ENCODE assay signal across 32 cellular contexts in genomic region chr3:25438791-25439555, GRCh38. TPM values are rescaled to one million over a fixed set of nuclear protein-coding genes. Genes with fewer than 3 reads are reported as not detected.
DNase-seq lines count a peak whose midpoint lies in the region; ATAC-seq, FAIRE-seq and TF ChIP-seq lines count a peak whose summit lies in the region.
"Had no signal": no experiment of that assay in that cellular context is flagged by ENCODE, and none has a peak within 500 bp of the region (broad histone marks: within the 10 kb centered on the region; RNA-seq: fewer than 3 reads in every experiment).

No MANE protein-coding gene starts in this region.

- no peak overlapping the region for H2BK120ac ChIP-seq in H9 (ENCODE audit: low read depth, low read length, poor library complexity, severe bottlenecking)

- TF ChIP-seq CTCF in H9 (conservative IDR thresholded peaks at IDR 0.05) (no peak), gastroesophageal sphincter (IDR thresholded peaks at IDR 0.05) (no peak), osteocyte (IDR thresholded peaks at IDR 0.05) (no peak), left lung (IDR thresholded peaks at IDR 0.05) (no peak), HepG2 (CRISPR knock-in tag; IDR thresholded peaks at IDR 0.05) (no peak)

- no peak overlapping the region for H3K4me3 ChIP-seq in gastroesophageal sphincter
- H3K4me3 ChIP-seq in left lung: no peak overlapping the region
- H3K4me3 ChIP-seq in HepG2 (replicated peaks in 1 of 3; ENCODE audit: insufficient read depth in 1 of 3, low read depth in 2 of 3, low read length in 3 of 3): no peak overlapping the region
- H3K4me3 ChIP-seq: breast epithelium, PC-9, skin epidermis had no signal

- H3K27me3 ChIP-seq in H9 (ENCODE audit: insufficient read depth, low read length) (no peaks in the 10 kb centered on the region; the same call in 1 of the 2 replicates), gastroesophageal sphincter (no peaks in the 10 kb centered on the region), left lung (no peaks in the 10 kb centered on the region), HepG2 (ENCODE audit: control insufficient read depth in 1 of 2, insufficient read depth in 2 of 2, low read length in 2 of 2) (no peaks in the 10 kb centered on the region; a peak in 1 of 5 replicates)
- H3K27me3 ChIP-seq: breast epithelium had no signal

- WGBS in H9 (ENCODE audit: extremely low coverage, insufficient read length, low lambda C conversion rate): no CpG with 5 or more reads among the region's 6 CpGs
- 63 to 71% methylated on average over 4 to 6 of the region's 6 CpGs for WGBS in gastroesophageal sphincter (ENCODE audit: low coverage in 1 of 2), 2 donors
- 47% methylated on average over 6 of the region's 6 CpGs for WGBS in HepG2 (ENCODE audit: low lambda C conversion rate)

- H3K4ac ChIP-seq in H9 (ENCODE audit: low read depth, low read length): no peak overlapping the region

- no TSS peak for BruUV-seq in HepG2 (replicated peaks; lab: Mats Ljungman, UMichigan)

- no peak overlapping the region for H2BK20ac ChIP-seq in H9 (ENCODE audit: low read depth, low read length, poor library complexity, severe bottlenecking)

- no peak overlapping the region for H4K91ac ChIP-seq in H9 (ENCODE audit: insufficient read length, low read depth, low read length)

- no peaks in the 10 kb centered on the region for H3K23me2 ChIP-seq in H9 (ENCODE audit: insufficient read length, low read depth, low read length, poor library complexity, severe bottlenecking)

- no peaks in the 10 kb centered on the region; the same call in 1 of the 2 replicates for H3K27me3 Mint-ChIP-seq in H9 (ENCODE audit: low read depth)
- H3K27me3 Mint-ChIP-seq in osteocyte (ENCODE audit: unreplicated experiment): no peaks in the 10 kb centered on the region

- H4K8ac ChIP-seq in H9 (replicated peaks; ENCODE audit: insufficient read length, low read depth, low read length): no peak overlapping the region

- H3K27ac ChIP-seq in H9 (ENCODE audit: insufficient read length, low read depth, low read length) (no peak overlapping the region), gastroesophageal sphincter (peak overlapping the region in 3 of 4 donors; percentile 57 to 92 (median 71)), left lung (no peak overlapping the region), HepG2 (ENCODE audit: extremely low read length, insufficient read depth, low read length) (no peak overlapping the region)
- H3K27ac ChIP-seq: KMS-11, PC-9, skin epidermis had no signal

- no peak overlapping the region for H2BK12ac ChIP-seq in H9 (ENCODE audit: insufficient read length, low read depth, low read length)

- H2BK15ac ChIP-seq in H9 (ENCODE audit: low read depth, low read length): no peak overlapping the region

- H3K14ac ChIP-seq in H9 (ENCODE audit: insufficient read depth, low read length): no peak overlapping the region

- H3K4me1 ChIP-seq in H9 (ENCODE audit: insufficient read depth, low read length): no peaks in the 10 kb centered on the region; the same call in 1 of the 2 replicates
- H3K4me1 ChIP-seq in gastroesophageal sphincter: peaks cover 0 to 80% (median 5%) of the 10 kb centered on the region in 3 donors
- H3K4me1 ChIP-seq in left lung: no peaks in the 10 kb centered on the region
- H3K4me1 ChIP-seq in HepG2 (ENCODE audit: insufficient read depth, low read length): no peaks in the 10 kb centered on the region
- H3K4me1 ChIP-seq: breast epithelium had no signal

- CTCF ChIA-PET in HepG2 (lab: Yijun Ruan, JAX; ENCODE audit: low intra/inter-chr PET ratio, low total read pairs): no interaction called here

- in situ Hi-C loops in HepG2 (cut with HindIII; ENCODE audit: extremely low pct_ligation_motif_present, low pct_unique_long_range_greater_than_20kb): no loop called here

- no peak overlapping the region for H3K18ac ChIP-seq in H9 (ENCODE audit: insufficient read length, low read depth, low read length)

- H3K23ac ChIP-seq in H9 (ENCODE audit: insufficient read length, low read depth, low read length): no peak overlapping the region

- H3K56ac ChIP-seq in H9 (ENCODE audit: insufficient read length, low read depth, low read length): no peak overlapping the region

- H3K36me3 Mint-ChIP-seq in H9 (ENCODE audit: insufficient read depth in 1 of 3, low read depth in 3 of 3) (no peaks in the 10 kb centered on the region), osteocyte (ENCODE audit: unreplicated experiment) (no peaks in the 10 kb centered on the region)
- H3K36me3 Mint-ChIP-seq: natural killer cell treated with Interleukin-12 subunit alpha and Interleukin-12 subunit beta and Interleukin-15 and Interleukin-18, amount 100 ng/mL, for 72 hours had no signal

- H3K9ac ChIP-seq in H9 (ENCODE audit: extremely low read depth, insufficient read length, low read length): no peak overlapping the region
- H3K9ac ChIP-seq in HepG2 (ENCODE audit: insufficient read depth, low read depth, low read length): no peak overlapping the region
- H3K9ac ChIP-seq: KMS-11 had no signal

- no peak for TF ChIP-seq RAD21 in HepG2 (CRISPR knock-in tag; IDR thresholded peaks at IDR 0.05)

- H4K5ac ChIP-seq in H9 (ENCODE audit: insufficient read length, low read depth, low read length): no peak overlapping the region

- TF ChIP-seq EP300 in gastroesophageal sphincter (IDR thresholded peaks at IDR 0.05): no peak
- no peak for TF ChIP-seq EP300 in HepG2 (IDR thresholded peaks at IDR 0.05; ENCODE audit: low read depth in 2 of 2, low read length in 2 of 2)
- no peak for TF ChIP-seq EP300 in HepG2 (CRISPR knock-in tag; IDR thresholded peaks at IDR 0.05; ENCODE audit: borderline replicate concordance)

- H3K4me2 ChIP-seq in H9 (ENCODE audit: insufficient read depth, insufficient read length, low read length) (no peak overlapping the region), HepG2 (ENCODE audit: low read depth, low read length) (no peak overlapping the region)
- H3K4me2 ChIP-seq: KMS-11, PC-9 had no signal

- H3T11ph ChIP-seq in H9 (ENCODE audit: low read length): no peak overlapping the region

- H2BK5ac ChIP-seq in H9 (ENCODE audit: insufficient read length, low read length): no peak overlapping the region

- no peak overlapping the region for H3K4me3 Mint-ChIP-seq in H9
- H3K4me3 Mint-ChIP-seq in osteocyte (ENCODE audit: unreplicated experiment): no peak overlapping the region
- H3K4me3 Mint-ChIP-seq: natural killer cell treated with Interleukin-12 subunit alpha and Interleukin-12 subunit beta and Interleukin-15 and Interleukin-18, amount 100 ng/mL, for 72 hours had no signal

- intact Hi-C loops in left lung (cut with DNase I) (no loop called here), HepG2 (cut with micrococcal nuclease; ENCODE audit: unreplicated experiment) (loop anchor here (10.0 kb wide), 1 partner anchor 156 kb away; no protein-coding TSS in a partner anchor)

- DNase-seq in H9: no peak
- DNase-seq in astrocyte of the hippocampus (ENCODE audit: low read depth, low spot score): peak; percentile 37
- no peak for DNase-seq in osteocyte (ENCODE audit: extremely low spot score, unreplicated experiment)
- no peak for DNase-seq in left lung
- no peak for DNase-seq in HepG2 (ENCODE audit: low spot score)
- DNase-seq in DMS153 treated with DMSO at 0.1 percent for 48 hours (lab: John Stamatoyannopoulos, UW; ENCODE audit: unreplicated experiment): no peak
- DNase-seq: activated CD8-positive, alpha-beta memory T cell treated with anti-CD3 and anti-CD28 coated beads for 24 hours; activated naive CD4-positive, alpha-beta T cell; activated T-cell treated with anti-CD3 and anti-CD28 coated beads, Interleukin-2, amount 50 U/mL, for 1 hour; C1 segment of cervical spinal cord; Caco-2; cortex of kidney; DND-41; head of caudate nucleus; midbrain; MV-4-11; NCI-H146; NCI-H2171 treated with DMSO at 0.1 percent for 48 hours; NCI-H524; NK-92 treated with Interleukin-12 subunit alpha and Interleukin-12 subunit beta, amount 100 ng/mL, for 24 hours; PC-9; SHP77 treated with DMSO at 0.1 percent for 48 hours; stimulated activated CD4-positive, alpha-beta T cell treated with anti-CD3 and anti-CD28 coated beads, Interleukin-2, amount 100 ng/mL, for 24 hours; substantia nigra had no signal

- H2AK5ac ChIP-seq in H9 (ENCODE audit: insufficient read length, low read length): no peak overlapping the region

- H3K9me3 ChIP-seq in H9 (ENCODE audit: control insufficient read depth, low read depth, low read length) (no peaks in the 10 kb centered on the region), gastroesophageal sphincter (no peaks in the 10 kb centered on the region), left lung (no peaks in the 10 kb centered on the region), HepG2 (ENCODE audit: low read length) (no peaks in the 10 kb centered on the region)
- H3K9me3 ChIP-seq: breast epithelium, Caco-2 had no signal

- ATAC-seq in gastroesophageal sphincter (no peak), left lung (no peak), HG02884 (IDR thresholded peaks at IDR 0.05; ENCODE audit: unreplicated experiment) (no peak), HepG2 (no peak)
- ATAC-seq: natural killer cell treated with Interleukin-12 subunit alpha and Interleukin-12 subunit beta and Interleukin-15 and Interleukin-18, amount 100 ng/mL, for 72 hours had no signal

- H3K4me1 Mint-ChIP-seq in H9 (peaks cover 25 to 30% of the 10 kb centered on the region in 2 experiments), osteocyte (ENCODE audit: unreplicated experiment) (peaks cover 34% of the 10 kb centered on the region)

- TF ChIP-seq POLR2A in gastroesophageal sphincter (IDR thresholded peaks at IDR 0.05) (no peak), HepG2 (IDR thresholded peaks at IDR 0.05; ENCODE audit: insufficient read depth in 1 of 2, low read depth in 2 of 2, low read length in 2 of 2) (no peak)

- H4K20me1 ChIP-seq in H9 (ENCODE audit: control insufficient read depth, insufficient read depth, insufficient read length) (no peaks in the 10 kb centered on the region), HepG2 (ENCODE audit: insufficient read depth, low read length) (no peaks in the 10 kb centered on the region)

- peak overlapping the region in 2 of 3 experiments; percentile 45 to 62; a peak in 2 of 7 replicates for H3K27ac Mint-ChIP-seq in H9
- peak overlapping the region; percentile 66 for H3K27ac Mint-ChIP-seq in osteocyte (ENCODE audit: unreplicated experiment)
- H3K27ac Mint-ChIP-seq: natural killer cell treated with Interleukin-12 subunit alpha and Interleukin-12 subunit beta and Interleukin-15 and Interleukin-18, amount 100 ng/mL, for 72 hours had no signal

- no peaks in the 10 kb centered on the region for H3K36me3 ChIP-seq in gastroesophageal sphincter
- H3K36me3 ChIP-seq in left lung: no peaks in the 10 kb centered on the region
- H3K36me3 ChIP-seq in HepG2 (replicated peaks in 1 of 2; ENCODE audit: control insufficient read depth in 1 of 2, insufficient read depth in 2 of 2, low read length in 2 of 2): no peaks in the 10 kb centered on the region
- H3K36me3 ChIP-seq: breast epithelium had no signal

- H2AFZ ChIP-seq in H9 (ENCODE audit: low read length): no peak overlapping the region
- H2AFZ ChIP-seq in HepG2 (ENCODE audit: low read length): no peak overlapping the region
- H2AFZ ChIP-seq: PC-9 had no signal

- FAIRE-seq in HepG2 (lab: Jason Lieb, UNC): no peak
- FAIRE-seq: H54 had no signal

- peaks cover 0 to 3% of the 10 kb centered on the region in 2 experiments; a peak in 1 of 5 replicates for H3K9me3 Mint-ChIP-seq in H9
- H3K9me3 Mint-ChIP-seq in osteocyte (ENCODE audit: unreplicated experiment): no peaks in the 10 kb centered on the region
- H3K9me3 Mint-ChIP-seq: natural killer cell treated with Interleukin-12 subunit alpha and Interleukin-12 subunit beta and Interleukin-15 and Interleukin-18, amount 100 ng/mL, for 72 hours had no signal

- POLR2A ChIA-PET in HepG2 (lab: Yijun Ruan, JAX): no interaction called here

- H3K79me2 ChIP-seq in H9 (ENCODE audit: insufficient read depth, low read length) (no peaks in the 10 kb centered on the region), HepG2 (ENCODE audit: insufficient read depth, low read length) (no peaks in the 10 kb centered on the region)

- H3K79me1 ChIP-seq in H9 (ENCODE audit: insufficient read depth, low read depth, low read length, poor library complexity, severe bottlenecking): no peaks in the 10 kb centered on the region

RNA-seq across cellular contexts. Expression of gene RARB, which starts 10.9 kb away (rescaled TPM):
- total RNA-seq in H9 (2021) (0.22 and 0.29 TPM in 2 replicates), gastroesophageal sphincter (10 to 100 TPM; 13.1 to 45.8 (median 25.3) TPM), osteocyte (4.8 and 5.0 TPM in 2 replicates), left lung (1 to 10 TPM; 4.1 to 8.1 TPM), HepG2 (2016; rRNA removed; fragmentation: Illumina TruSeq; extraction: Trizol) (not detected in 2 replicates)
- total RNA-seq in HepG2 (2016; cell fraction: cytosol; rRNA removed; fragmentation: Illumina TruSeq; extraction: Trizol; ENCODE audit: low read depth): not detected in 2 replicates
- not detected in 2 replicates for total RNA-seq in HepG2 (2016; cell fraction: insoluble cytoplasmic fraction; rRNA removed; fragmentation: Illumina TruSeq; extraction: Trizol)
- not detected in 2 replicates for total RNA-seq in HepG2 (2016; cell fraction: membrane; rRNA removed; fragmentation: Illumina TruSeq; extraction: Trizol)
- not detected in 2 replicates for total RNA-seq in HepG2 (2016; cell fraction: nucleus; rRNA removed; fragmentation: Illumina TruSeq; extraction: Trizol)
- 0.16 TPM in 1 of 2 replicates, not detected in the other for polyA plus RNA-seq in HepG2 (2011; rRNA removed)
- polyA plus RNA-seq in HepG2 (2011; cell fraction: cytosol; rRNA removed): 0.04 TPM in 1 of 2 replicates, not detected in the other
- polyA plus RNA-seq in HepG2 (2011; cell fraction: nucleus; rRNA removed): 0.05 TPM in 1 of 2 replicates, not detected in the other
- 0.07 TPM in 1 of 2 replicates, not detected in the other for polyA plus RNA-seq in HepG2 (2012)
- polyA plus RNA-seq in HepG2 (2016; cell fraction: cytosol; fragmentation: Illumina TruSeq; extraction: Trizol; ENCODE audit: low read depth): not detected in 2 replicates
- not detected in 2 replicates for polyA plus RNA-seq in HepG2 (2016; cell fraction: insoluble cytoplasmic fraction; fragmentation: Illumina TruSeq; extraction: Trizol; ENCODE audit: low read depth)
- not detected in 2 replicates for polyA plus RNA-seq in HepG2 (2016; cell fraction: membrane; fragmentation: Illumina TruSeq; extraction: Trizol; ENCODE audit: low read depth)
- not detected in 2 replicates for polyA plus RNA-seq in HepG2 (2016; cell fraction: nucleus; fragmentation: Illumina TruSeq; extraction: Trizol; ENCODE audit: insufficient read depth, low read depth)
- not detected in 2 replicates for polyA minus RNA-seq in HepG2 (2011; rRNA and poly(A)+ RNA removed; ENCODE audit: low replicate concordance)
- polyA minus RNA-seq in HepG2 (2011; cell fraction: cytosol; rRNA and poly(A)+ RNA removed): not detected in 2 replicates
- 0.26 and 0.75 TPM in 2 replicates for polyA minus RNA-seq in HepG2 (2011; cell fraction: nucleus; rRNA and poly(A)+ RNA removed)
- total RNA-seq: natural killer cell treated with Interleukin-12 subunit alpha and Interleukin-12 subunit beta and Interleukin-15 and Interleukin-18, amount 100 ng/mL, for 72 hours; T-helper 1 cell treated with Interleukin-12 subunit alpha and Interleukin-12 subunit beta and Interleukin-4 antibody, amounts not matched to agents 30 ng/mL and 1 ng/mL, for 36 hours had no signal

Comparison
In these comparisons a context has a peak if more than half of its experiments do, and no peak if none do; other contexts are left out.
1. H3K27ac ChIP-seq: peak in gastroesophageal sphincter (3 of 4); none in H9 (single experiment), left lung (0 of 2) and HepG2 (single experiment).